Comparison of ENCODE assay signal across 8 cellular contexts in genomic region chr5:69368458-69369368, GRCh38. TPM values are rescaled to one million over a fixed set of nuclear protein-coding genes. Genes with fewer than 3 reads are reported as not detected.
A peak's percentile ranks its signal among the peaks of the same experiment; 100 is the strongest.
DNase-seq lines count a peak whose midpoint lies in the region; ATAC-seq and TF ChIP-seq lines count a peak whose summit lies in the region.

No MANE protein-coding gene starts in this region.

- no peaks in the 10 kb centered on the region for H4K20me1 ChIP-seq in OCI-LY1 (ENCODE audit: insufficient read depth, low read length)

- H3K9me2 ChIP-seq in OCI-LY1 (ENCODE audit: low read depth, low read length) = no peaks in the 10 kb centered on the region

- H3K27ac ChIP-seq in OCI-LY1 (ENCODE audit: low read depth, low read length, poor library complexity, severe bottlenecking) = peak overlapping the region; percentile 77

- in situ Hi-C loops in astrocyte of the spinal cord (cut with HindIII; ENCODE audit: low sequenced_read_pairs) = no loop called here

- H3F3A ChIP-seq in OCI-LY1 (ENCODE audit: insufficient read depth, low read length) = no peaks in the 10 kb centered on the region

- H3K36me3 ChIP-seq in H7 (replicated peaks; ENCODE audit: control insufficient read depth, insufficient read depth, low read length) (peaks cover 7% of the 10 kb centered on the region), OCI-LY1 (ENCODE audit: insufficient read depth, low read length) (peaks cover 34% of the 10 kb centered on the region)

- H2AFZ ChIP-seq in OCI-LY1 (ENCODE audit: low read length) = no peak overlapping the region

- no peak for ATAC-seq in HG02623 (IDR thresholded peaks at IDR 0.05; ENCODE audit: unreplicated experiment)

- H3K27me3 ChIP-seq in H7 (ENCODE audit: control insufficient read depth, insufficient read depth, low read length) = no peaks in the 10 kb centered on the region
- no peaks in the 10 kb centered on the region for H3K27me3 ChIP-seq in OCI-LY1 (ENCODE audit: insufficient read depth, low read length)

- no peak for TF ChIP-seq CTCF in OCI-LY1 (IDR thresholded peaks at IDR 0.05; ENCODE audit: low read length)
- no peak for TF ChIP-seq CTCF in astrocyte of the spinal cord (IDR thresholded peaks at IDR 0.05; ENCODE audit: low read depth, low read length)

- H3K9me3 ChIP-seq in OCI-LY1 (ENCODE audit: low read length) = no peaks in the 10 kb centered on the region
- H3K9me3 ChIP-seq in iPS-18c (ENCODE audit: control insufficient read depth, insufficient read depth, low read length) = no peaks in the 10 kb centered on the region

- peak overlapping the region; percentile 84 for H3K4me3 ChIP-seq in H7 (ENCODE audit: insufficient read depth, low read depth, low read length)
- H3K4me3 ChIP-seq in OCI-LY1 (ENCODE audit: low read depth, low read length, poor library complexity, severe bottlenecking) = peak overlapping the region; percentile 91
- peak overlapping the region; percentile 92 for H3K4me3 ChIP-seq in astrocyte of the spinal cord (ENCODE audit: low read depth, low read length)
- H3K4me3 ChIP-seq in iPS-18c (ENCODE audit: insufficient read depth, low read depth, low read length) = peak overlapping the region; percentile 96

- H3K79me2 ChIP-seq in OCI-LY1 (ENCODE audit: insufficient read depth, low read length) = peaks cover 77% of the 10 kb centered on the region

- H3K9ac ChIP-seq in OCI-LY1 (ENCODE audit: low read length) = peak overlapping the region; percentile 94

- peak overlapping the region; percentile 100 for H3K4me2 ChIP-seq in OCI-LY1 (ENCODE audit: low read length)

- H3K4me1 ChIP-seq in OCI-LY1 (ENCODE audit: insufficient read depth, low read length, severe bottlenecking) = peaks cover 58% of the 10 kb centered on the region

- DNase-seq in COR-L47 (lab: John Stamatoyannopoulos, UW) = peak; percentile 66
- peak; percentile 19 for DNase-seq in H7
- peak; percentile 19 for DNase-seq in astrocyte of the spinal cord (ENCODE audit: low read depth, low spot score)
- DNase-seq in stimulated activated CD4-positive, alpha-beta T cell treated with anti-CD3 and anti-CD28 coated beads, Interleukin-2, amount 100 ng/mL, for 4 hours (ENCODE audit: low read depth) = peak; percentile 41
- DNase-seq in GM19240 (ENCODE audit: insufficient read length, low spot score) = no peak

RNA-seq across cellular contexts. Expression of gene AK6, which starts 0.6 kb away (rescaled TPM):
- 34.2 and 52.3 TPM in 2 replicates for total RNA-seq in H7 (2014; rRNA removed; shearing (Covaris generic))

RNA-seq across cellular contexts. Expression of gene TAF9, which starts 0.6 kb away (rescaled TPM):
- 84.4 and 105 TPM in 2 replicates for total RNA-seq in H7 (2014; rRNA removed; shearing (Covaris generic))

RNA-seq across cellular contexts. Expression of gene RAD17, which starts 0.9 kb away (rescaled TPM):
- 39.1 TPM in 2 replicates for total RNA-seq in H7 (2014; rRNA removed; shearing (Covaris generic))

RNA-seq across cellular contexts. Expression of gene CCDC125, which starts 36.1 kb away (rescaled TPM):
- 0.30 TPM in 1 of 2 replicates, not detected in the other for total RNA-seq in H7 (2014; rRNA removed; shearing (Covaris generic))

RNA-seq across cellular contexts. Expression of gene MARVELD2, which starts 46.2 kb away (rescaled TPM):
- 15.6 and 19.9 TPM in 2 replicates for total RNA-seq in H7 (2014; rRNA removed; shearing (Covaris generic))
